In the genomic region with DNA sequence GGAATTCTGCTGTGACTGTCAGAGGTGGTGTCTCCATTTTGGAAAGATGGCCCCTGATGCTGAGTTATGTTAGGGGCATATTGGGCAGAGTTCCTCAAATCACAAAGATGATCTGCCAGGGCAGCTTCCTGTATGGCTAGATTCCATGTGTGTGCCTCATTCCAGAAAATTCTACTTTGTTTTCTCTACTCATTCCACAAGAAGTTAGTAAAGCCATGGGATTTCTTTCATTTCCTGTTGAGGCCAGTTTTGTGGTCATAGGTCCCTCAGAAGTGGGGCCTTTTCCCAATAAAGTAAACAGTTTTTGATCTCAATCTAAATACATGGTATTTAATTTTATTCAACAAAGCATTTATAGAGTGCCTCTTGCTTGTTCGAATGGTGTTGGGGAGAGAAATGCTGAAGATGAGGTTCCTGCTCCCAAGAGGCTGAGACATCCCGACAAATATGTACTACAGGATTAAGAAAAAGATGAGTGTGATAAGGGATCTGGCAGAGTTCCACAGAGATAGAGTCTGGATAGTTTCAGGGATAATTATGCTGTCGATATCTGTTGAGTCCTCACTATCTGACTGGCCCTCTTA, we compare ENCODE assay signal across 14 cellular contexts. TPM values are rescaled to one million over a fixed set of nuclear protein-coding genes. Genes with fewer than 3 reads are reported as not detected.
A peak's percentile ranks its signal among the peaks of the same experiment; 100 is the strongest.
DNase-seq lines count a peak whose midpoint lies in the region; FAIRE-seq and TF ChIP-seq lines count a peak whose summit lies in the region.
"Had no signal": no experiment of that assay in that cellular context is flagged by ENCODE, and none has a peak within 500 bp of the region (broad histone marks: within the 10 kb centered on the region; RNA-seq: fewer than 3 reads in every experiment).

No MANE protein-coding gene starts in this region.

- H3K4me3 ChIP-seq in brain microvascular endothelial cell (ENCODE audit: low read depth, low read length): no peak overlapping the region
- no peak overlapping the region for H3K4me3 ChIP-seq in keratinocyte (ENCODE audit: control insufficient read depth in 2 of 3, extremely low read depth in 1 of 3, insufficient read depth in 2 of 3, low read depth in 1 of 3, low read length in 3 of 3)
- H3K4me3 ChIP-seq: adrenal gland, uterus had no signal

- H3K9me1 ChIP-seq in keratinocyte (ENCODE audit: control insufficient read depth, extremely low read depth, insufficient read depth, low read length): no peaks in the 10 kb centered on the region

- H3K4me1 ChIP-seq in keratinocyte (ENCODE audit: control insufficient read depth, extremely low read depth, insufficient read depth, low read length): peaks cover 39% of the 10 kb centered on the region

- H3K36me3 Mint-ChIP-seq in glutamatergic neuron (ENCODE audit: unreplicated experiment): no peaks in the 10 kb centered on the region
- H3K36me3 Mint-ChIP-seq: activated CD8-positive, alpha-beta memory T cell treated with anti-CD3 and anti-CD28 coated beads, Interleukin-2, amount 10 ng/mL, durations not matched to agents 7 days and 5 days had no signal

- no peaks in the 10 kb centered on the region for H3K27me3 Mint-ChIP-seq in glutamatergic neuron (ENCODE audit: unreplicated experiment)
- H3K27me3 Mint-ChIP-seq: activated CD8-positive, alpha-beta memory T cell treated with anti-CD3 and anti-CD28 coated beads, Interleukin-2, amount 10 ng/mL, durations not matched to agents 7 days and 5 days had no signal

- H3K79me2 ChIP-seq in keratinocyte (ENCODE audit: control insufficient read depth, insufficient read depth, low read length): no peaks in the 10 kb centered on the region

- no peaks in the 10 kb centered on the region for H3K36me3 ChIP-seq in brain microvascular endothelial cell (replicated peaks)
- H3K36me3 ChIP-seq in keratinocyte (ENCODE audit: control insufficient read depth in 2 of 2, extremely low read depth in 1 of 2, insufficient read depth in 2 of 2, low read length in 2 of 2): no peaks in the 10 kb centered on the region
- H3K36me3 ChIP-seq: adrenal gland, uterus had no signal

- H3K4me2 ChIP-seq in keratinocyte (ENCODE audit: control insufficient read depth, extremely low read depth, insufficient read depth, low read depth, low read length): peak overlapping the region; percentile 38

- DNase-seq in HT-29 (ENCODE audit: low spot score) (peak; percentile 46), brain microvascular endothelial cell (peak; percentile 80), keratinocyte (ENCODE audit: low read depth, low spot score) (no peak), cortex of kidney (lab: John Stamatoyannopoulos, UW) (no peak), glutamatergic neuron (no peak), ecto neural progenitor cell (ENCODE audit: low spot score) (no peak)
- DNase-seq in stimulated activated CD4-positive, alpha-beta T cell treated with anti-CD3 and anti-CD28 coated beads, Interleukin-4, amount 100 ng/mL, for 4 hours: no peak
- DNase-seq: activated CD8-positive, alpha-beta memory T cell treated with anti-CD3 and anti-CD28 coated beads, Interleukin-2, amount 10 ng/mL, durations not matched to agents 7 days and 5 days; adrenal gland; DMS79 treated with DMSO at 0.1 percent for 48 hours; mesendoderm; NCI-H1417; NCI-H82; uterus had no signal

- H2AFZ ChIP-seq in keratinocyte (ENCODE audit: control insufficient read depth, low read length): no peak overlapping the region

- H3K27me3 ChIP-seq in brain microvascular endothelial cell (replicated peaks) (no peaks in the 10 kb centered on the region), keratinocyte (ENCODE audit: control insufficient read depth, extremely low read depth, insufficient read depth, low read length) (no peaks in the 10 kb centered on the region)
- H3K27me3 ChIP-seq: adrenal gland, uterus had no signal

- TF ChIP-seq CTCF in brain microvascular endothelial cell (IDR thresholded peaks at IDR 0.05; ENCODE audit: low read depth, low read length, missing control alignments) (no peak), keratinocyte (optimal IDR thresholded peaks at IDR 0.05 in 1 of 3, IDR thresholded peaks at IDR 0.05 in 1 of 3, conservative IDR thresholded peaks at IDR 0.05 in 1 of 3; ENCODE audit: extremely low read depth in 1 of 3, insufficient read depth in 2 of 3, low read length in 3 of 3) (no peak), glutamatergic neuron (IDR thresholded peaks at IDR 0.05; ENCODE audit: partially characterized antibody, unreplicated experiment) (no peak)

- H4K20me1 ChIP-seq in keratinocyte (ENCODE audit: control insufficient read depth, extremely low read depth, insufficient read depth, low read length): no peaks in the 10 kb centered on the region

- no peak overlapping the region for H3K4me3 Mint-ChIP-seq in glutamatergic neuron (ENCODE audit: unreplicated experiment)
- H3K4me3 Mint-ChIP-seq: activated CD8-positive, alpha-beta memory T cell treated with anti-CD3 and anti-CD28 coated beads, Interleukin-2, amount 10 ng/mL, durations not matched to agents 7 days and 5 days had no signal

- peak; percentile 63 for FAIRE-seq in keratinocyte (lab: Jason Lieb, UNC)

- no peaks in the 10 kb centered on the region for H3K4me1 Mint-ChIP-seq in glutamatergic neuron (ENCODE audit: low read depth, unreplicated experiment)

- no peak overlapping the region for H3K9ac ChIP-seq in keratinocyte (ENCODE audit: control insufficient read depth, extremely low read depth, insufficient read depth, low read length)

- no peaks in the 10 kb centered on the region for H3K9me3 ChIP-seq in keratinocyte (ENCODE audit: control insufficient read depth, low read depth, low read length)
- H3K9me3 ChIP-seq: adrenal gland, uterus had no signal

- dilution Hi-C loops in keratinocyte (cut with MboI; ENCODE audit: extremely low pct_ligation_motif_present, low sequenced_read_pairs): loop anchor here (25.0 kb wide), 1 partner anchor 308 kb away; no protein-coding TSS in a partner anchor

- H3K9me3 Mint-ChIP-seq in glutamatergic neuron (ENCODE audit: unreplicated experiment): no peaks in the 10 kb centered on the region

- in situ Hi-C loops in brain microvascular endothelial cell (cut with HindIII; ENCODE audit: low pct_ligation_motif_present, low sequenced_read_pairs): loop anchor here (25.0 kb wide), 1 partner anchor 308 kb away; no protein-coding TSS in a partner anchor

- H3K27ac ChIP-seq in brain microvascular endothelial cell (no peak overlapping the region), keratinocyte (ENCODE audit: control insufficient read depth, insufficient read depth, low read length) (no peak overlapping the region)
- H3K27ac ChIP-seq: uterus had no signal

- H3K27ac Mint-ChIP-seq in glutamatergic neuron (ENCODE audit: unreplicated experiment): no peak overlapping the region
- H3K27ac Mint-ChIP-seq: activated CD8-positive, alpha-beta memory T cell treated with anti-CD3 and anti-CD28 coated beads, Interleukin-2, amount 10 ng/mL, durations not matched to agents 7 days and 5 days had no signal

RNA-seq across cellular contexts. Expression of a gene that starts 33.0 kb away (rescaled TPM):
- 3.5 TPM in 2 replicates for total RNA-seq in HT-29 (2014; rRNA removed; shearing (Covaris generic))
- 1.5 to 1.8 TPM (median 1.7 TPM) in 3 replicates for polyA plus RNA-seq in keratinocyte
- 0.26 TPM for polyA plus RNA-seq in keratinocyte (2011; ENCODE audit: low read depth)
- polyA plus RNA-seq in keratinocyte (2011; cell fraction: cytosol; rRNA removed): 1.3 and 1.4 TPM in 2 replicates
- polyA plus RNA-seq in keratinocyte (2011; cell fraction: nucleus; rRNA removed): 3.1 and 3.5 TPM in 2 replicates
- polyA plus RNA-seq in keratinocyte (2012; ENCODE audit: low replicate concordance): 0.63 and 2.7 TPM in 2 replicates
- polyA minus RNA-seq in keratinocyte: 1.5 to 3.9 TPM (median 3.5 TPM) in 3 replicates
- 1.2 TPM for polyA minus RNA-seq in keratinocyte (2011; cell fraction: cytosol; rRNA and poly(A)+ RNA removed)
- 3.0 and 3.8 TPM in 2 replicates for polyA minus RNA-seq in keratinocyte (2011; cell fraction: nucleus; rRNA and poly(A)+ RNA removed)
- 2.3 TPM for total RNA-seq in glutamatergic neuron (ENCODE audit: unreplicated experiment)

RNA-seq across cellular contexts. Expression of a gene that starts 52.2 kb away (rescaled TPM):
- not detected in 2 replicates for total RNA-seq in HT-29 (2014; rRNA removed; shearing (Covaris generic))
- not detected in 3 replicates for polyA plus RNA-seq in keratinocyte
- not detected for polyA plus RNA-seq in keratinocyte (2011; ENCODE audit: low read depth)
- polyA plus RNA-seq in keratinocyte (2011; cell fraction: cytosol; rRNA removed): not detected in 2 replicates
- polyA plus RNA-seq in keratinocyte (2011; cell fraction: nucleus; rRNA removed): not detected in 2 replicates
- not detected in 2 replicates for polyA plus RNA-seq in keratinocyte (2012; ENCODE audit: low replicate concordance)
- polyA minus RNA-seq in keratinocyte: not detected in 3 replicates
- polyA minus RNA-seq in keratinocyte (2011; cell fraction: cytosol; rRNA and poly(A)+ RNA removed): not detected
- not detected in 2 replicates for polyA minus RNA-seq in keratinocyte (2011; cell fraction: nucleus; rRNA and poly(A)+ RNA removed)
- 1.7 TPM for total RNA-seq in glutamatergic neuron (ENCODE audit: unreplicated experiment)

Comparison
In these comparisons a context has a peak if more than half of its experiments do, and no peak if none do; other contexts are left out.
1. DNase-seq: peak in HT-29 (single experiment) and brain microvascular endothelial cell (single experiment); none in keratinocyte (single experiment), stimulated activated CD4-positive, alpha-beta T cell treated with anti-CD3 and anti-CD28 coated beads, Interleukin-4, amount 100 ng/mL, for 4 hours (0 of 2), cortex of kidney (single experiment), glutamatergic neuron (single experiment) and ecto neural progenitor cell (single experiment).